26 cellular contexts compared by ENCODE assay signal in the genomic region with DNA sequence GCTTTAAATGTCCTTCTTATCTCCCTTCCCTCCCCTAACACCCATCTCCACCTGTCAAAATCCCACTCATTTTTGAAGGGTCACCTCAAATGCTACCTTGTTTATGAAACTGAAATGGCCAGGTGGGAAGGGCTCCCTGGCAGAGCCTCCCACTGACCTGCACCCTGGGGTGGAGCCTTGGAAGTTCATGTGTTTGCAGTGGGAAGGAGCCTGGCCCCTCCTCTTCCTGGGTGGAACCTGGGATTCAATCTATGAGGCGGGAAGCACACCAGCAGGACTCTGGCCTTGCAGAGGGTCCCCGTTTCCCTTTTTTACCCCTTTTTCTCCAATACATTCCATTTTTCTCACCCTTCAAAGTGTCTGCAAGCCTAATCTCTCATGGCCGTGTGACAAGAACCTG.
"Had no signal": no experiment of that assay in that cellular context is flagged by ENCODE, and none has a peak within 500 bp of the region (broad histone marks: within the 10 kb centered on the region; RNA-seq: fewer than 3 reads in every experiment).

No MANE protein-coding gene starts in this region.

- H3K4me3 ChIP-seq: adrenal gland, body of pancreas, esophagus squamous epithelium, gastroesophageal sphincter had no signal

- H3K36me3 ChIP-seq: adrenal gland, esophagus squamous epithelium, gastroesophageal sphincter had no signal

- ATAC-seq: activated CD4-positive, alpha-beta T cell treated with anti-CD3 and anti-CD28 coated beads for 36 hours; activated CD8-positive, alpha-beta memory T cell treated with anti-CD3 and anti-CD28 coated beads, Interleukin-2, amount 10 ng/mL, durations not matched to agents 7 days and 5 days; activated CD8-positive, alpha-beta T cell treated with anti-CD3 and anti-CD28 coated beads, Interleukin-2, amount 10 ng/mL, durations not matched to agents 7 days and 5 days; activated naive CD8-positive, alpha-beta T cell treated with anti-CD3 and anti-CD28 coated beads, Interleukin-2, amount 50 U/mL, for 24 hours; body of pancreas; gastroesophageal sphincter had no signal

- H3K9me3 ChIP-seq: adrenal gland, body of pancreas, esophagus squamous epithelium, gastroesophageal sphincter had no signal

- H3K27ac ChIP-seq: adrenal gland, body of pancreas, epithelial cell of prostate, esophagus squamous epithelium, gastroesophageal sphincter had no signal

- DNase-seq: activated CD4-positive, alpha-beta memory T cell treated with anti-CD3 and anti-CD28 coated beads for 36 hours; activated CD4-positive, alpha-beta T cell treated with anti-CD3 and anti-CD28 coated beads for 36 hours; activated CD4-positive, alpha-beta T cell treated with anti-CD3 and anti-CD28 coated beads, Interleukin-2, amount 10 ng/mL, durations not matched to agents 24 days and 14 days; activated CD4-positive, CD25-positive, alpha-beta regulatory T cell; activated CD4-positive, CD25-positive, alpha-beta regulatory T cell treated with anti-CD3 and anti-CD28 coated beads, Interleukin-2, amount 50 U/mL, for 72 hours; activated CD8-positive, alpha-beta memory T cell treated with anti-CD3 and anti-CD28 coated beads, Interleukin-2, amount 10 ng/mL, durations not matched to agents 7 days and 5 days; activated CD8-positive, alpha-beta memory T cell treated with anti-CD3 and anti-CD28 coated beads, Interleukin-2, amount 50 U/mL, for 4 hours; activated CD8-positive, alpha-beta T cell treated with anti-CD3 and anti-CD28 coated beads, Interleukin-2, amount 10 ng/mL, durations not matched to agents 7 days and 5 days; activated effector memory CD4-positive, alpha-beta T cell treated with anti-CD3 and anti-CD28 coated beads, Interleukin-2, amount 50 U/mL, for 16 hours; activated naive CD4-positive, alpha-beta T cell treated with anti-CD3 and anti-CD28 coated beads for 36 hours; activated naive CD8-positive, alpha-beta T cell treated with anti-CD3 and anti-CD28 coated beads for 36 hours; activated naive CD8-positive, alpha-beta T cell treated with anti-CD3 and anti-CD28 coated beads, Interleukin-2, amount 50 U/mL, for 24 hours; activated T-cell treated with anti-CD3 and anti-CD28 coated beads, Interleukin-2, amount 50 U/mL, for 1 hour; activated T-cell treated with anti-CD3 and anti-CD28 coated beads, Interleukin-2, amount 50 U/mL, for 48 hours; adrenal gland; amygdala; aorta; body of pancreas; caudate nucleus; effector CD8-positive, alpha-beta T cell; esophagus squamous epithelium; foreskin melanocyte; head of caudate nucleus; T-helper 2 cell had no signal

- H3K27me3 ChIP-seq: adrenal gland, body of pancreas, esophagus squamous epithelium, gastroesophageal sphincter had no signal

- H3K4me1 ChIP-seq: adrenal gland, esophagus squamous epithelium had no signal
